1 cellular context compared by ENCODE assay signal in the genomic region with DNA sequence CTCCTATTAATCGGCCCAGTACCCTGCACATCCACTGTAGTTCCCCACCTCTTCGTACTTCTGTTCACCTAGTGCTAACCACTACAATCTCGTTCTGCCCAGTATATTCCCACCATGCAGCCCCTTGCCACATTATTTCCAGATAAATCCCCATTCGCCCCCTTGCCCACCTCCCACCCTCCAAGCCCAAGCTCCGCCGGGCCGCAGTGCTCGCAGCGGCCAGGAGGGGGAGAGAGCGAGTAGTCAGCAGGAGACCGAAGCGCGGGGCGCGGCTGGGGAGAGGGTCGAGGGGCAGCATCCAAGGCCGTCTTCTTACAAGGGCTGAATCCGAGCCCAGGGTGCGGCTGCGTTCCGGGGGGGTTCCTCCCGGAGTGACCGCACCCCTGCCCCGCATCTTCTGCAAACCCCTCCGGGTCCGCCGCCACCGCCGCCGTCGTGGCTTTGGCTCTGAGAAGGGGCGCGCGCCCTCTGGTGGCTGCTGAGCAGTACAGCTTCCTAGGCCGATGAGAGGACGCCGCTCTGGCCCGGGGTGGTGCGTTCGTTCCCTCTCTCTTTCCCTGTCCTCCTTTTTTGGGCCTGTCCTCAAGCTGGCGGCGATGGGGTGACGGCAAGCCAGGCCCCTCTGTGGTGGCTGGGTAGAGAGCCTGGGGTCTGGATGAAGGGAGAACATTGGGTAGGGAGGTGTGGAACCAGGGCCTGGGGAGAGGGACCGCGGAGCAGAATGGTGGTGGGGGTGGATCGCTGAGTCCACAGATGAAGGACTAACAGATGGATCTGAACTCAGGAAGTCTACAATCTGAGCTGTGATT.
A peak's percentile ranks its signal among the peaks of the same experiment; 100 is the strongest.
TF ChIP-seq lines count a peak whose summit lies in the region.

No MANE protein-coding gene starts in this region.

TF ChIP-seq in HepG2, 621 proteins besides CTCF, POLR2A, EP300 and RAD21 (continued from another document and continues in another):
- TF ChIP-seq CHD2 (IDR thresholded peaks at IDR 0.05; ENCODE audit: low read depth, low read length), result no peak
- TF ChIP-seq GABPB1 (CRISPR knock-in tag; IDR thresholded peaks at IDR 0.05), result peak; percentile 71; the same call in 1 of the 2 replicates
- TF ChIP-seq CBX1 (IDR thresholded peaks at IDR 0.05; ENCODE audit: low read depth), result no peak
- no peak for TF ChIP-seq WIZ (CRISPR knock-in tag; IDR thresholded peaks at IDR 0.05)
- TF ChIP-seq, protein P1, sequence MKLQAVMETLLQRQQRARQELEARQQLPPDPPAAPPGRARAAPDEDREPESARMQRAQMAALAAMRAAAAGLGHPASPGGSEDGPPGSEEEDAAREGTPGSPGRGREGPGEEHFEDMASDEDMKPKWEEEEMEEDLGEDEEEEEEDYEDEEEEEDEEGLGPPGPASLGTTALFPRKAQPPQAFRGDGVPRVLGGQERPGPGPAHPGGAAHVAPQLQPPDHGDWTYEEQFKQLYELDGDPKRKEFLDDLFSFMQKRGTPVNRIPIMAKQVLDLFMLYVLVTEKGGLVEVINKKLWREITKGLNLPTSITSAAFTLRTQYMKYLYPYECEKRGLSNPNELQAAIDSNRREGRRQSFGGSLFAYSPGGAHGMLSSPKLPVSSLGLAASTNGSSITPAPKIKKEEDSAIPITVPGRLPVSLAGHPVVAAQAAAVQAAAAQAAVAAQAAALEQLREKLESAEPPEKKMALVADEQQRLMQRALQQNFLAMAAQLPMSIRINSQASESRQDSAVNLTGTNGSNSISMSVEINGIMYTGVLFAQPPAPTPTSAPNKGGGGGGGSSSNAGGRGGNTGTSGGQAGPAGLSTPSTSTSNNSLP (IDR thresholded peaks at IDR 0.05; ENCODE audit: low read depth, low read length), result no peak
- peak; percentile 74; the same call in 1 of the 2 replicates for TF ChIP-seq ARHGAP35 (CRISPR knock-in tag; IDR thresholded peaks at IDR 0.05; ENCODE audit: borderline replicate concordance)
- TF ChIP-seq, protein P2, sequence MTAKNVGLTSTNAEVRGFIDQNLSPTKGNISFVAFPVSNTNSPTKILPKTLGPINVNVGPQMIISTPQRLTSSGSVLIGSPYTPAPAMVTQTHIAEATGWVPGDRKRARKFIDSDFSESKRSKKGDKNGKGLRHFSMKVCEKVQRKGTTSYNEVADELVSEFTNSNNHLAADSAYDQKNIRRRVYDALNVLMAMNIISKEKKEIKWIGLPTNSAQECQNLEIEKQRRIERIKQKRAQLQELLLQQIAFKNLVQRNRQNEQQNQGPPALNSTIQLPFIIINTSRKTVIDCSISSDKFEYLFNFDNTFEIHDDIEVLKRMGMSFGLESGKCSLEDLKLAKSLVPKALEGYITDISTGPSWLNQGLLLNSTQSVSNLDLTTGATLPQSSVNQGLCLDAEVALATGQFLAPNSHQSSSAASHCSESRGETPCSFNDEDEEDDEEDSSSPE (CRISPR knock-in tag; IDR thresholded peaks at IDR 0.05), result 0 out of 2 replicates have a peak, but pooled peaks have one; percentile 38
- TF ChIP-seq ZNF547 (CRISPR knock-in tag; IDR thresholded peaks at IDR 0.05), result no peak
- TF ChIP-seq ZSCAN29 (CRISPR knock-in tag; conservative IDR thresholded peaks at IDR 0.05), result peak; percentile 61; the same call in 1 of the 2 replicates
- no peak for TF ChIP-seq ZNF720 (CRISPR knock-in tag; IDR thresholded peaks at IDR 0.05)
- no peak for TF ChIP-seq HMGA1 (CRISPR knock-in tag; conservative IDR thresholded peaks at IDR 0.05)
- TF ChIP-seq, protein P3, sequence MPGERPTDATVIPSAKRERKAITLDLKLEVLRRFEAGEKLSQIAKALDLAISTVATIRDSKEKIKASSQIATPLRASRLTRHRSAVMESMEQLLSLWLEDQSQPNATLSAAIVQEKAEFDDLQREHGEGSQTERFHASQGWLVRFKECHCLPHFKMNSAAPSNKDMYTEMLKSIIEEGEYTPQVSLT (CRISPR knock-in tag; IDR thresholded peaks at IDR 0.05; ENCODE audit: borderline replicate concordance, low read depth), result no peak
- TF ChIP-seq ADNP (CRISPR knock-in tag; IDR thresholded peaks at IDR 0.05), result no peak
- TF ChIP-seq HNRNPUL1 (IDR thresholded peaks at IDR 0.05; ENCODE audit: low read depth, low read length), result no peak
- 0 out of 2 replicates have a peak, but pooled peaks have one; percentile 38 for TF ChIP-seq ZNF441 (CRISPR knock-in tag; IDR thresholded peaks at IDR 0.05; ENCODE audit: borderline replicate concordance)
- no peak for TF ChIP-seq SMAD3 (CRISPR knock-in tag; IDR thresholded peaks at IDR 0.05)
- TF ChIP-seq ZMAT3 (CRISPR knock-in tag; conservative IDR thresholded peaks at IDR 0.05), result 0 out of 2 replicates have a peak, but pooled peaks have one; percentile 46
- TF ChIP-seq, protein P4, sequence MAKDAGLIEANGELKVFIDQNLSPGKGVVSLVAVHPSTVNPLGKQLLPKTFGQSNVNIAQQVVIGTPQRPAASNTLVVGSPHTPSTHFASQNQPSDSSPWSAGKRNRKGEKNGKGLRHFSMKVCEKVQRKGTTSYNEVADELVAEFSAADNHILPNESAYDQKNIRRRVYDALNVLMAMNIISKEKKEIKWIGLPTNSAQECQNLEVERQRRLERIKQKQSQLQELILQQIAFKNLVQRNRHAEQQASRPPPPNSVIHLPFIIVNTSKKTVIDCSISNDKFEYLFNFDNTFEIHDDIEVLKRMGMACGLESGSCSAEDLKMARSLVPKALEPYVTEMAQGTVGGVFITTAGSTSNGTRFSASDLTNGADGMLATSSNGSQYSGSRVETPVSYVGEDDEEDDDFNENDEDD (CRISPR knock-in tag; IDR thresholded peaks at IDR 0.05; ENCODE audit: borderline replicate concordance), result peak; percentile 59; the same call in 1 of the 2 replicates
- TF ChIP-seq IKZF1 (IDR thresholded peaks at IDR 0.05), result no peak
- TF ChIP-seq ZFP82 (CRISPR knock-in tag; IDR thresholded peaks at IDR 0.05; ENCODE audit: borderline replicate concordance), result no peak
- 0 out of 2 replicates have a peak, but pooled peaks have one; percentile 19 for TF ChIP-seq NR2F2 (IDR thresholded peaks at IDR 0.05; ENCODE audit: borderline replicate concordance, low read depth)
- TF ChIP-seq, protein P5, sequence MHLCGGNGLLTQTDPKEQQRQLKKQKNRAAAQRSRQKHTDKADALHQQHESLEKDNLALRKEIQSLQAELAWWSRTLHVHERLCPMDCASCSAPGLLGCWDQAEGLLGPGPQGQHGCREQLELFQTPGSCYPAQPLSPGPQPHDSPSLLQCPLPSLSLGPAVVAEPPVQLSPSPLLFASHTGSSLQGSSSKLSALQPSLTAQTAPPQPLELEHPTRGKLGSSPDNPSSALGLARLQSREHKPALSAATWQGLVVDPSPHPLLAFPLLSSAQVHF (CRISPR knock-in tag; IDR thresholded peaks at IDR 0.05), result no peak
- TF ChIP-seq FOSL2 (CRISPR knock-in tag; IDR thresholded peaks at IDR 0.05), result peak; percentile 42; the same call in 1 of the 2 replicates
- no peak for TF ChIP-seq ZFP36L1 (CRISPR knock-in tag; IDR thresholded peaks at IDR 0.05)
- TF ChIP-seq, protein P6, sequence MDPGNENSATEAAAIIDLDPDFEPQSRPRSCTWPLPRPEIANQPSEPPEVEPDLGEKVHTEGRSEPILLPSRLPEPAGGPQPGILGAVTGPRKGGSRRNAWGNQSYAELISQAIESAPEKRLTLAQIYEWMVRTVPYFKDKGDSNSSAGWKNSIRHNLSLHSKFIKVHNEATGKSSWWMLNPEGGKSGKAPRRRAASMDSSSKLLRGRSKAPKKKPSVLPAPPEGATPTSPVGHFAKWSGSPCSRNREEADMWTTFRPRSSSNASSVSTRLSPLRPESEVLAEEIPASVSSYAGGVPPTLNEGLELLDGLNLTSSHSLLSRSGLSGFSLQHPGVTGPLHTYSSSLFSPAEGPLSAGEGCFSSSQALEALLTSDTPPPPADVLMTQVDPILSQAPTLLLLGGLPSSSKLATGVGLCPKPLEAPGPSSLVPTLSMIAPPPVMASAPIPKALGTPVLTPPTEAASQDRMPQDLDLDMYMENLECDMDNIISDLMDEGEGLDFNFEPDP (CRISPR knock-in tag; conservative IDR thresholded peaks at IDR 0.05), result 0 out of 2 replicates have a peak, but pooled peaks have one; percentile 78
- TF ChIP-seq, protein P7, sequence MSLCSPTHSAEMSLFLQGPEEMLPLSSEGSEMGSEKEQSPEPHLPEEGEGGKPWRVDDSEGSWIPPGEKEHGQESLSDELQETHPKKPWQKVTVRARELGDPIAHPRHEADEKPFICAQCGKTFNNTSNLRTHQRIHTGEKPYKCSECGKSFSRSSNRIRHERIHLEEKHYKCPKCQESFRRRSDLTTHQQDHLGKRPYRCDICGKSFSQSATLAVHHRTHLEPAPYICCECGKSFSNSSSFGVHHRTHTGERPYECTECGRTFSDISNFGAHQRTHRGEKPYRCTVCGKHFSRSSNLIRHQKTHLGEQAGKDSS (CRISPR knock-in tag; IDR thresholded peaks at IDR 0.05; ENCODE audit: borderline replicate concordance, low read depth), result 0 out of 2 replicates have a peak, but pooled peaks have one; percentile 36
- TF ChIP-seq ZNF567 (CRISPR knock-in tag; IDR thresholded peaks at IDR 0.05; ENCODE audit: borderline replicate concordance), result peak; percentile 88; the same call in 1 of the 2 replicates
- TF ChIP-seq, protein P8, sequence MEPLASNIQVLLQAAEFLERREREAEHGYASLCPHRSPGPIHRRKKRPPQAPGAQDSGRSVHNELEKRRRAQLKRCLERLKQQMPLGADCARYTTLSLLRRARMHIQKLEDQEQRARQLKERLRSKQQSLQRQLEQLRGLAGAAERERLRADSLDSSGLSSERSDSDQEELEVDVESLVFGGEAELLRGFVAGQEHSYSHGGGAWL (CRISPR knock-in tag; IDR thresholded peaks at IDR 0.05), result peak; percentile 79; the same call in 1 of the 2 replicates
- no peak for TF ChIP-seq ATAD3A (CRISPR knock-in tag; IDR thresholded peaks at IDR 0.05)
- TF ChIP-seq ZFP90 (CRISPR knock-in tag; IDR thresholded peaks at IDR 0.05; ENCODE audit: borderline replicate concordance), result 0 out of 2 replicates have a peak, but pooled peaks have one; percentile 76
- TF ChIP-seq, protein P9, sequence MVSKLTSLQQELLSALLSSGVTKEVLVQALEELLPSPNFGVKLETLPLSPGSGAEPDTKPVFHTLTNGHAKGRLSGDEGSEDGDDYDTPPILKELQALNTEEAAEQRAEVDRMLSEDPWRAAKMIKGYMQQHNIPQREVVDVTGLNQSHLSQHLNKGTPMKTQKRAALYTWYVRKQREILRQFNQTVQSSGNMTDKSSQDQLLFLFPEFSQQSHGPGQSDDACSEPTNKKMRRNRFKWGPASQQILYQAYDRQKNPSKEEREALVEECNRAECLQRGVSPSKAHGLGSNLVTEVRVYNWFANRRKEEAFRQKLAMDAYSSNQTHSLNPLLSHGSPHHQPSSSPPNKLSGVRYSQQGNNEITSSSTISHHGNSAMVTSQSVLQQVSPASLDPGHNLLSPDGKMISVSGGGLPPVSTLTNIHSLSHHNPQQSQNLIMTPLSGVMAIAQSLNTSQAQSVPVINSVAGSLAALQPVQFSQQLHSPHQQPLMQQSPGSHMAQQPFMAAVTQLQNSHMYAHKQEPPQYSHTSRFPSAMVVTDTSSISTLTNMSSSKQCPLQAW (CRISPR knock-in tag; IDR thresholded peaks at IDR 0.05), result peak; percentile 93
- TF ChIP-seq SP5 (CRISPR knock-in tag; IDR thresholded peaks at IDR 0.05; ENCODE audit: borderline replicate concordance, low read depth), result no peak
- TF ChIP-seq ZNF543 (CRISPR knock-in tag; IDR thresholded peaks at IDR 0.05), result no peak
- TF ChIP-seq ZNF263 (CRISPR knock-in tag; IDR thresholded peaks at IDR 0.05), result peak; percentile 69; the same call in 1 of the 2 replicates
- TF ChIP-seq, protein P10, sequence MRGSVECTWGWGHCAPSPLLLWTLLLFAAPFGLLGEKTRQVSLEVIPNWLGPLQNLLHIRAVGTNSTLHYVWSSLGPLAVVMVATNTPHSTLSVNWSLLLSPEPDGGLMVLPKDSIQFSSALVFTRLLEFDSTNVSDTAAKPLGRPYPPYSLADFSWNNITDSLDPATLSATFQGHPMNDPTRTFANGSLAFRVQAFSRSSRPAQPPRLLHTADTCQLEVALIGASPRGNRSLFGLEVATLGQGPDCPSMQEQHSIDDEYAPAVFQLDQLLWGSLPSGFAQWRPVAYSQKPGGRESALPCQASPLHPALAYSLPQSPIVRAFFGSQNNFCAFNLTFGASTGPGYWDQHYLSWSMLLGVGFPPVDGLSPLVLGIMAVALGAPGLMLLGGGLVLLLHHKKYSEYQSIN (CRISPR knock-in tag; IDR thresholded peaks at IDR 0.05; ENCODE audit: borderline replicate concordance), result no peak
- no peak for TF ChIP-seq MED13 (CRISPR knock-in tag; IDR thresholded peaks at IDR 0.05)
- 0 out of 2 replicates have a peak, but pooled peaks have one; percentile 58 for TF ChIP-seq ZNF205 (CRISPR knock-in tag; IDR thresholded peaks at IDR 0.05)
- TF ChIP-seq, protein P11, sequence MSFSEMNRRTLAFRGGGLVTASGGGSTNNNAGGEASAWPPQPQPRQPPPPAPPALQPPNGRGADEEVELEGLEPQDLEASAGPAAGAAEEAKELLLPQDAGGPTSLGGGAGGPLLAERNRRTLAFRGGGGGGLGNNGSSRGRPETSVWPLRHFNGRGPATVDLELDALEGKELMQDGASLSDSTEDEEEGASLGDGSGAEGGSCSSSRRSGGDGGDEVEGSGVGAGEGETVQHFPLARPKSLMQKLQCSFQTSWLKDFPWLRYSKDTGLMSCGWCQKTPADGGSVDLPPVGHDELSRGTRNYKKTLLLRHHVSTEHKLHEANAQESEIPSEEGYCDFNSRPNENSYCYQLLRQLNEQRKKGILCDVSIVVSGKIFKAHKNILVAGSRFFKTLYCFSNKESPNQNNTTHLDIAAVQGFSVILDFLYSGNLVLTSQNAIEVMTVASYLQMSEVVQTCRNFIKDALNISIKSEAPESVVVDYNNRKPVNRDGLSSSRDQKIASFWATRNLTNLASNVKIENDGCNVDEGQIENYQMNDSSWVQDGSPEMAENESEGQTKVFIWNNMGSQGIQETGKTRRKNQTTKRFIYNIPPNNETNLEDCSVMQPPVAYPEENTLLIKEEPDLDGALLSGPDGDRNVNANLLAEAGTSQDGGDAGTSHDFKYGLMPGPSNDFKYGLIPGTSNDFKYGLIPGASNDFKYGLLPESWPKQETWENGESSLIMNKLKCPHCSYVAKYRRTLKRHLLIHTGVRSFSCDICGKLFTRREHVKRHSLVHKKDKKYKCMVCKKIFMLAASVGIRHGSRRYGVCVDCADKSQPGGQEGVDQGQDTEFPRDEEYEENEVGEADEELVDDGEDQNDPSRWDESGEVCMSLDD (CRISPR knock-in tag; IDR thresholded peaks at IDR 0.05; ENCODE audit: borderline replicate concordance), result no peak
- TF ChIP-seq PHF21A (CRISPR knock-in tag; IDR thresholded peaks at IDR 0.05), result 0 out of 2 replicates have a peak, but pooled peaks have one; percentile 46
- TF ChIP-seq, protein P12, sequence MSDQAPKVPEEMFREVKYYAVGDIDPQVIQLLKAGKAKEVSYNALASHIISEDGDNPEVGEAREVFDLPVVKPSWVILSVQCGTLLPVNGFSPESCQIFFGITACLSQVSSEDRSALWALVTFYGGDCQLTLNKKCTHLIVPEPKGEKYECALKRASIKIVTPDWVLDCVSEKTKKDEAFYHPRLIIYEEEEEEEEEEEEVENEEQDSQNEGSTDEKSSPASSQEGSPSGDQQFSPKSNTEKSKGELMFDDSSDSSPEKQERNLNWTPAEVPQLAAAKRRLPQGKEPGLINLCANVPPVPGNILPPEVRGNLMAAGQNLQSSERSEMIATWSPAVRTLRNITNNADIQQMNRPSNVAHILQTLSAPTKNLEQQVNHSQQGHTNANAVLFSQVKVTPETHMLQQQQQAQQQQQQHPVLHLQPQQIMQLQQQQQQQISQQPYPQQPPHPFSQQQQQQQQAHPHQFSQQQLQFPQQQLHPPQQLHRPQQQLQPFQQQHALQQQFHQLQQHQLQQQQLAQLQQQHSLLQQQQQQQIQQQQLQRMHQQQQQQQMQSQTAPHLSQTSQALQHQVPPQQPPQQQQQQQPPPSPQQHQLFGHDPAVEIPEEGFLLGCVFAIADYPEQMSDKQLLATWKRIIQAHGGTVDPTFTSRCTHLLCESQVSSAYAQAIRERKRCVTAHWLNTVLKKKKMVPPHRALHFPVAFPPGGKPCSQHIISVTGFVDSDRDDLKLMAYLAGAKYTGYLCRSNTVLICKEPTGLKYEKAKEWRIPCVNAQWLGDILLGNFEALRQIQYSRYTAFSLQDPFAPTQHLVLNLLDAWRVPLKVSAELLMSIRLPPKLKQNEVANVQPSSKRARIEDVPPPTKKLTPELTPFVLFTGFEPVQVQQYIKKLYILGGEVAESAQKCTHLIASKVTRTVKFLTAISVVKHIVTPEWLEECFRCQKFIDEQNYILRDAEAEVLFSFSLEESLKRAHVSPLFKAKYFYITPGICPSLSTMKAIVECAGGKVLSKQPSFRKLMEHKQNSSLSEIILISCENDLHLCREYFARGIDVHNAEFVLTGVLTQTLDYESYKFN (CRISPR knock-in tag; conservative IDR thresholded peaks at IDR 0.05), result peak; percentile 48
